ENCODE assay signal across 8 cellular contexts in genomic region chr19:40348961-40349507, GRCh38. TPM values are rescaled to one million over a fixed set of nuclear protein-coding genes. Genes with fewer than 3 reads are reported as not detected.
DNase-seq lines count a peak whose midpoint lies in the region; ATAC-seq and TF ChIP-seq lines count a peak whose summit lies in the region.

No MANE protein-coding gene starts in this region.

- H3K36me3 Mint-ChIP-seq in activated CD4-positive, alpha-beta T cell treated with anti-CD3 and anti-CD28 coated beads, Interleukin-2, amount 10 ng/mL, durations not matched to agents 24 days and 14 days (ENCODE audit: low read depth) = peaks cover 3% of the 10 kb centered on the region
- peaks cover 5% of the 10 kb centered on the region for H3K36me3 Mint-ChIP-seq in activated CD8-positive, alpha-beta T cell treated with anti-CD3 and anti-CD28 coated beads, Interleukin-2, amount 10 ng/mL, durations not matched to agents 7 days and 5 days (ENCODE audit: low read depth)

- no peak for ATAC-seq in activated CD8-positive, alpha-beta T cell treated with anti-CD3 and anti-CD28 coated beads, Interleukin-2, amount 10 ng/mL, durations not matched to agents 7 days and 5 days
- ATAC-seq in HG03520 (IDR thresholded peaks at IDR 0.05; ENCODE audit: unreplicated experiment) (no peak), HG03039 (IDR thresholded peaks at IDR 0.05; ENCODE audit: unreplicated experiment) (no peak)

- POLR2A ChIA-PET in activated CD8-positive, alpha-beta T cell treated with anti-CD3 and anti-CD28 coated beads, Interleukin-2, amount 10 ng/mL, durations not matched to agents 7 days and 5 days (lab: Charles Lee) = interaction anchor here (1.0 kb wide), 1 partner anchor 72 kb away, joined by 9 read pairs; no protein-coding TSS in a partner anchor

- peak; percentile 75 for DNase-seq in activated CD4-positive, alpha-beta T cell treated with anti-CD3 and anti-CD28 coated beads, Interleukin-2, amount 10 ng/mL, durations not matched to agents 24 days and 14 days
- no peak for DNase-seq in activated CD4-positive, alpha-beta T cell treated with anti-CD3 and anti-CD28 coated beads, Interleukin-2, amount 50 U/mL, for 4 hours
- DNase-seq in NCI-H1105 treated with DMSO at 0.1 percent for 48 hours (lab: John Stamatoyannopoulos, UW) (peak; percentile 23), glomerular visceral epithelial cell (ENCODE audit: extremely low spot score) (peak; percentile 33), retinal pigment epithelial cell (ENCODE audit: low read depth) (no peak)
- peak; percentile 40 for DNase-seq in activated CD8-positive, alpha-beta T cell treated with anti-CD3 and anti-CD28 coated beads, Interleukin-2, amount 10 ng/mL, durations not matched to agents 7 days and 5 days

- peaks cover 2% of the 10 kb centered on the region for H3K27me3 Mint-ChIP-seq in activated CD4-positive, alpha-beta T cell treated with anti-CD3 and anti-CD28 coated beads, Interleukin-2, amount 10 ng/mL, durations not matched to agents 24 days and 14 days
- peaks cover 2% of the 10 kb centered on the region for H3K27me3 Mint-ChIP-seq in activated CD8-positive, alpha-beta T cell treated with anti-CD3 and anti-CD28 coated beads, Interleukin-2, amount 10 ng/mL, durations not matched to agents 7 days and 5 days (ENCODE audit: low read depth)

- H3K9me3 Mint-ChIP-seq in activated CD4-positive, alpha-beta T cell treated with anti-CD3 and anti-CD28 coated beads, Interleukin-2, amount 10 ng/mL, durations not matched to agents 24 days and 14 days = no peaks in the 10 kb centered on the region
- H3K9me3 Mint-ChIP-seq in activated CD8-positive, alpha-beta T cell treated with anti-CD3 and anti-CD28 coated beads, Interleukin-2, amount 10 ng/mL, durations not matched to agents 7 days and 5 days (ENCODE audit: insufficient read depth) = no peaks in the 10 kb centered on the region

- H3K4me1 Mint-ChIP-seq in activated CD4-positive, alpha-beta T cell treated with anti-CD3 and anti-CD28 coated beads, Interleukin-2, amount 10 ng/mL, durations not matched to agents 24 days and 14 days = peaks cover 23% of the 10 kb centered on the region
- H3K4me1 Mint-ChIP-seq in activated CD8-positive, alpha-beta T cell treated with anti-CD3 and anti-CD28 coated beads, Interleukin-2, amount 10 ng/mL, durations not matched to agents 7 days and 5 days (ENCODE audit: low read depth) = peaks cover 38% of the 10 kb centered on the region

- no peak for TF ChIP-seq CTCF in retinal pigment epithelial cell (conservative IDR thresholded peaks at IDR 0.05; ENCODE audit: low read depth, low read length)

- H3K4me3 Mint-ChIP-seq in activated CD4-positive, alpha-beta T cell treated with anti-CD3 and anti-CD28 coated beads, Interleukin-2, amount 10 ng/mL, durations not matched to agents 24 days and 14 days = peak overlapping the region; percentile 88
- H3K4me3 Mint-ChIP-seq in activated CD8-positive, alpha-beta T cell treated with anti-CD3 and anti-CD28 coated beads, Interleukin-2, amount 10 ng/mL, durations not matched to agents 7 days and 5 days = peak overlapping the region; percentile 86

- intact Hi-C loops in activated CD4-positive, alpha-beta T cell treated with anti-CD3 and anti-CD28 coated beads, Interleukin-2, amount 10 ng/mL, durations not matched to agents 24 days and 14 days (cut with micrococcal nuclease) = loop anchor here (1.0 to 2.0 kb wide), 2 partner anchors 64 to 94 kb away; partner anchors contain the start of gene AKT2

- peak overlapping the region; percentile 87 for H3K27ac Mint-ChIP-seq in activated CD4-positive, alpha-beta T cell treated with anti-CD3 and anti-CD28 coated beads, Interleukin-2, amount 10 ng/mL, durations not matched to agents 24 days and 14 days
- H3K27ac Mint-ChIP-seq in activated CD8-positive, alpha-beta T cell treated with anti-CD3 and anti-CD28 coated beads, Interleukin-2, amount 10 ng/mL, durations not matched to agents 7 days and 5 days = peak overlapping the region; percentile 89

- H3K4me3 ChIP-seq in retinal pigment epithelial cell (ENCODE audit: low read length) = peak overlapping the region; percentile 69

- CTCF ChIA-PET in activated CD8-positive, alpha-beta T cell treated with anti-CD3 and anti-CD28 coated beads, Interleukin-2, amount 10 ng/mL, durations not matched to agents 7 days and 5 days (lab: Charles Lee) = interaction anchor here (1.0 to 2.6 kb wide), 3 partner anchors 44 to 286 kb away, joined by 3 to 10 read pairs (median 5); no protein-coding TSS in a partner anchor

RNA-seq across cellular contexts. Expression of gene PLD3, which starts 0.5 kb away (rescaled TPM):
- total RNA-seq in activated CD4-positive, alpha-beta T cell treated with anti-CD3 and anti-CD28 coated beads, Interleukin-2, amount 10 ng/mL, durations not matched to agents 24 days and 14 days = 49.4 and 52.2 TPM in 2 replicates
- total RNA-seq in activated CD8-positive, alpha-beta T cell treated with anti-CD3 and anti-CD28 coated beads, Interleukin-2, amount 10 ng/mL, durations not matched to agents 7 days and 5 days = 10 to 100 TPM; 65.1 to 70.0 TPM

RNA-seq across cellular contexts. Expression of gene C19orf47, which starts 0.8 kb away (rescaled TPM):
- total RNA-seq in activated CD4-positive, alpha-beta T cell treated with anti-CD3 and anti-CD28 coated beads, Interleukin-2, amount 10 ng/mL, durations not matched to agents 24 days and 14 days = 24.4 and 28.9 TPM in 2 replicates
- 10 to 100 TPM; 27.7 to 28.3 TPM for total RNA-seq in activated CD8-positive, alpha-beta T cell treated with anti-CD3 and anti-CD28 coated beads, Interleukin-2, amount 10 ng/mL, durations not matched to agents 7 days and 5 days

RNA-seq across cellular contexts. Expression of gene HIPK4, which starts 40.9 kb away (rescaled TPM):
- not detected in 2 replicates for total RNA-seq in activated CD4-positive, alpha-beta T cell treated with anti-CD3 and anti-CD28 coated beads, Interleukin-2, amount 10 ng/mL, durations not matched to agents 24 days and 14 days
- under 1 TPM in 1 of 2 experiments, not detected in 1; 0.10 TPM for total RNA-seq in activated CD8-positive, alpha-beta T cell treated with anti-CD3 and anti-CD28 coated beads, Interleukin-2, amount 10 ng/mL, durations not matched to agents 7 days and 5 days

Comparison
In these comparisons a context has a peak if more than half of its experiments do, and no peak if none do; other contexts are left out.
1. DNase-seq: peak in activated CD4-positive, alpha-beta T cell treated with anti-CD3 and anti-CD28 coated beads, Interleukin-2, amount 10 ng/mL, durations not matched to agents 24 days and 14 days (single experiment), NCI-H1105 treated with DMSO at 0.1 percent for 48 hours (single experiment), activated CD8-positive, alpha-beta T cell treated with anti-CD3 and anti-CD28 coated beads, Interleukin-2, amount 10 ng/mL, durations not matched to agents 7 days and 5 days (single experiment) and glomerular visceral epithelial cell (single experiment); none in activated CD4-positive, alpha-beta T cell treated with anti-CD3 and anti-CD28 coated beads, Interleukin-2, amount 50 U/mL, for 4 hours (0 of 2) and retinal pigment epithelial cell (single experiment).